ENCODE assay signal across 9 cellular contexts in genomic region chr5:141558150-141558549, GRCh38.
DNase-seq lines count a peak whose midpoint lies in the region; ATAC-seq and TF ChIP-seq lines count a peak whose summit lies in the region.
"Had no signal": no experiment of that assay in that cellular context is flagged by ENCODE, and none has a peak within 500 bp of the region (broad histone marks: within the 10 kb centered on the region; RNA-seq: fewer than 3 reads in every experiment).

No MANE protein-coding gene starts in this region.

- TF ChIP-seq CTCF in DND-41 (IDR thresholded peaks at IDR 0.05; ENCODE audit: borderline replicate concordance, extremely low read depth, low read length, poor library complexity, severe bottlenecking) (no peak), nephron progenitor cell (IDR thresholded peaks at IDR 0.05) (no peak)

- ATAC-seq in DND-41 (ENCODE audit: insufficient read depth, low read depth) (peak; percentile 33; the same call in 1 of the 3 replicates), GM21381 (IDR thresholded peaks at IDR 0.05; ENCODE audit: unreplicated experiment) (no peak)

- no peaks in the 10 kb centered on the region for H3K9me3 ChIP-seq in DND-41 (ENCODE audit: insufficient read depth, low read length, severe bottlenecking)

- no peak for DNase-seq in DND-41
- no peak for DNase-seq in nephron progenitor cell
- no peak for DNase-seq in activated CD4-positive, CD25-positive, alpha-beta regulatory T cell treated with anti-CD3 and anti-CD28 coated beads, Interleukin-2, amount 50 U/mL, for 72 hours
- DNase-seq in AG20443 (ENCODE audit: low spot score) = no peak
- no peak for DNase-seq in central memory CD4-positive, alpha-beta T cell

- H3K4me3 Mint-ChIP-seq in IgD-negative memory B cell (peak overlapping the region in 1 of 4 donors; percentile 4), nephron progenitor cell (peak overlapping the region; percentile 72)
- H3K4me3 Mint-ChIP-seq: dendritic cell treated with granulocyte-macrophage colony-stimulating factor and Interleukin-4, amounts not matched to agents 40 ng/mL and 50 ng/mL, for 4 days had no signal

- no peaks in the 10 kb centered on the region for H3K27me3 ChIP-seq in DND-41 (ENCODE audit: insufficient read depth, low read length, poor library complexity)

- H3K27ac ChIP-seq in DND-41 (ENCODE audit: low read length) (no peak overlapping the region), cingulate gyrus (ENCODE audit: low read depth, low read length) (peak overlapping the region; percentile 93)

- peaks cover 80% of the 10 kb centered on the region for H3K36me3 ChIP-seq in DND-41 (ENCODE audit: insufficient read depth, low read length)

- no peak overlapping the region for H2AFZ ChIP-seq in DND-41 (ENCODE audit: low read depth, low read length)

- H3K4me1 ChIP-seq in DND-41 (ENCODE audit: insufficient read depth, low read length) = no peaks in the 10 kb centered on the region

- no peak overlapping the region for H3K4me2 ChIP-seq in DND-41 (ENCODE audit: insufficient read depth, low read length)

- peaks cover 18% of the 10 kb centered on the region for H3K79me2 ChIP-seq in DND-41 (ENCODE audit: insufficient read depth, low read length)

- H3K36me3 Mint-ChIP-seq in IgD-negative memory B cell (peaks cover 13% of the 10 kb centered on the region), nephron progenitor cell (ENCODE audit: low read depth) (peaks cover 87% of the 10 kb centered on the region)

- H3K27ac Mint-ChIP-seq in IgD-negative memory B cell (peak overlapping the region; percentile 53 to 90 (median 85)), nephron progenitor cell (peak overlapping the region; percentile 98)
- H3K27ac Mint-ChIP-seq: dendritic cell treated with granulocyte-macrophage colony-stimulating factor and Interleukin-4, amounts not matched to agents 40 ng/mL and 50 ng/mL, for 4 days had no signal

- no peak overlapping the region for H3K4me3 ChIP-seq in DND-41 (ENCODE audit: low read depth in 1 of 2, low read length in 2 of 2)

- no peaks in the 10 kb centered on the region; the same call in 1 of the 2 replicates for H4K20me1 ChIP-seq in DND-41 (ENCODE audit: insufficient read depth, low read length)

- H3K27me3 Mint-ChIP-seq in IgD-negative memory B cell (no peaks in the 10 kb centered on the region), nephron progenitor cell (ENCODE audit: low read depth, poor library complexity) (no peaks in the 10 kb centered on the region)
- H3K27me3 Mint-ChIP-seq: dendritic cell treated with granulocyte-macrophage colony-stimulating factor and Interleukin-4, amounts not matched to agents 40 ng/mL and 50 ng/mL, for 4 days had no signal

- peaks cover 4 to 6% (median 5%) of the 10 kb centered on the region in 3 donors for H3K4me1 Mint-ChIP-seq in IgD-negative memory B cell
- peaks cover 41% of the 10 kb centered on the region for H3K4me1 Mint-ChIP-seq in nephron progenitor cell

- no peak overlapping the region for H3K9ac ChIP-seq in DND-41 (ENCODE audit: low read depth, low read length)

- H3K9me3 Mint-ChIP-seq in IgD-negative memory B cell = no peaks in the 10 kb centered on the region
- H3K9me3 Mint-ChIP-seq in nephron progenitor cell = peaks cover 16% of the 10 kb centered on the region
- H3K9me3 Mint-ChIP-seq: dendritic cell treated with granulocyte-macrophage colony-stimulating factor and Interleukin-4, amounts not matched to agents 40 ng/mL and 50 ng/mL, for 4 days had no signal
